In genomic region chrX:106612403-106612789, GRCh38 we compare ENCODE assay signal across 9 cellular contexts. TPM values are rescaled to one million over a fixed set of nuclear protein-coding genes. Genes with fewer than 3 reads are reported as not detected.
DNase-seq lines count a peak whose midpoint lies in the region; ATAC-seq and TF ChIP-seq lines count a peak whose summit lies in the region.
"Had no signal": no experiment of that assay in that cellular context is flagged by ENCODE, and none has a peak within 500 bp of the region (broad histone marks: within the 10 kb centered on the region; RNA-seq: fewer than 3 reads in every experiment).

No MANE protein-coding gene starts in this region.

- TF ChIP-seq RAD21 in SK-N-SH (IDR thresholded peaks at IDR 0.05; ENCODE audit: low read length), result no peak

- no peak overlapping the region for H3K9ac ChIP-seq in SK-N-SH

- H3F3A ChIP-seq in SK-N-SH (replicated peaks; ENCODE audit: insufficient read depth), result no peaks in the 10 kb centered on the region

- H3K27me3 ChIP-seq in SK-N-SH (ENCODE audit: insufficient read depth) (peaks cover 47% of the 10 kb centered on the region; the same call in 1 of the 2 replicates), Panc1 (ENCODE audit: control insufficient read depth, insufficient read depth, low read length) (no peaks in the 10 kb centered on the region; the same call in 1 of the 2 replicates), osteoblast (ENCODE audit: insufficient read depth, low read length) (peaks cover 17% of the 10 kb centered on the region)

- H3K4me3 ChIP-seq in SK-N-SH (ENCODE audit: low read depth in 2 of 2, low read length in 1 of 2) (no peak overlapping the region), Panc1 (ENCODE audit: low read depth in 2 of 2, low read length in 2 of 2) (peak overlapping the region; percentile 70 to 91), osteoblast (ENCODE audit: insufficient read depth, low read length) (peak overlapping the region; percentile 70)

- no peaks in the 10 kb centered on the region for H3K9me3 ChIP-seq in SK-N-SH
- no peaks in the 10 kb centered on the region for H3K9me3 ChIP-seq in Panc1 (ENCODE audit: control insufficient read depth, insufficient read depth, low read depth, low read length)
- H3K9me3 ChIP-seq in osteoblast (ENCODE audit: low read depth, low read length), result no peaks in the 10 kb centered on the region

- H3K79me2 ChIP-seq in SK-N-SH (ENCODE audit: insufficient read depth) (no peaks in the 10 kb centered on the region), osteoblast (ENCODE audit: insufficient read depth, low read length) (no peaks in the 10 kb centered on the region)

- intact Hi-C loops in Panc1 (cut with micrococcal nuclease; ENCODE audit: unreplicated experiment), result loop anchor here (5.0 kb wide), 1 partner anchor 180 kb away; no protein-coding TSS in a partner anchor

- H3K4me1 ChIP-seq in SK-N-SH (ENCODE audit: control insufficient read depth in 1 of 2, insufficient read depth in 2 of 2, low read depth in 1 of 2, low read length in 1 of 2) (peaks cover 0 to 4% of the 10 kb centered on the region in 2 experiments; a peak in 1 of 4 replicates), Panc1 (ENCODE audit: control insufficient read depth, insufficient read depth, low read length) (peaks cover 3% of the 10 kb centered on the region), osteoblast (ENCODE audit: insufficient read depth, low read length) (no peaks in the 10 kb centered on the region)

- POLR2A ChIA-PET in SK-N-SH (lab: Yijun Ruan, JAX) (no interaction called here), Panc1 (lab: Charles Lee) (no interaction called here)

- H3K9me2 ChIP-seq in SK-N-SH, result no peaks in the 10 kb centered on the region

- peak overlapping the region; percentile 88; the same call in 1 of the 2 replicates for H2AFZ ChIP-seq in SK-N-SH (ENCODE audit: low read depth)
- H2AFZ ChIP-seq in osteoblast (ENCODE audit: low read length), result peak overlapping the region; percentile 82

- ATAC-seq in SK-N-SH treated with all-trans-retinoic acid at 6 μM for 48 hours (no peak), HG02678 (IDR thresholded peaks at IDR 0.05; ENCODE audit: unreplicated experiment) (peak; percentile 21), Panc1 (peak; percentile 79)

- no peak overlapping the region for H3K27ac ChIP-seq in SK-N-SH (ENCODE audit: low read depth in 2 of 2, low read length in 1 of 2)
- H3K27ac ChIP-seq in Panc1 (ENCODE audit: low read length), result peak overlapping the region; percentile 53
- H3K27ac ChIP-seq in osteoblast (ENCODE audit: low read depth, low read length), result no peak overlapping the region

- H4K20me1 ChIP-seq in SK-N-SH (ENCODE audit: insufficient read depth) (no peaks in the 10 kb centered on the region), osteoblast (ENCODE audit: insufficient read depth, low read length) (no peaks in the 10 kb centered on the region)

- H3K4me2 ChIP-seq in SK-N-SH, result peak overlapping the region; percentile 79; the same call in 1 of the 2 replicates
- H3K4me2 ChIP-seq in osteoblast (ENCODE audit: insufficient read depth, low read length), result peak overlapping the region; percentile 78

- in situ Hi-C loops in Panc1 (cut with HindIII; ENCODE audit: low pct_unique_long_range_greater_than_20kb, low sequenced_read_pairs), result no loop called here

- DNase-seq in SK-N-SH, result no peak
- DNase-seq in Panc1 (ENCODE audit: low read depth, low spot score), result no peak
- DNase-seq in fibroblast of peridontal ligament (ENCODE audit: extremely low read depth), result peak; percentile 9
- no peak for DNase-seq in osteoblast (ENCODE audit: insufficient read length, low spot score, missing footprints)
- no peak for DNase-seq in midbrain (lab: John Stamatoyannopoulos, UW)
- no peak for DNase-seq in activated CD8-positive, alpha-beta memory T cell treated with anti-CD3 and anti-CD28 coated beads for 24 hours

- no peak for TF ChIP-seq CTCF in SK-N-SH (IDR thresholded peaks at IDR 0.05)
- TF ChIP-seq CTCF in Panc1 (IDR thresholded peaks at IDR 0.05), result no peak
- TF ChIP-seq CTCF in osteoblast (IDR thresholded peaks at IDR 0.05; ENCODE audit: extremely low read depth, low read depth, low read length), result no peak

- TF ChIP-seq EP300 in SK-N-SH (IDR thresholded peaks at IDR 0.05; ENCODE audit: borderline replicate concordance in 1 of 2, low read depth in 1 of 2, low read length in 1 of 2), result no peak

- BruUV-seq in Panc1 (replicated peaks; lab: Mats Ljungman, UMichigan), result no TSS peak

- CTCF ChIA-PET in SK-N-SH (lab: Yijun Ruan, JAX), result no interaction called here
- CTCF ChIA-PET in Panc1 (lab: Charles Lee), result no interaction called here

- no peaks in the 10 kb centered on the region for H3K36me3 ChIP-seq in SK-N-SH (replicated peaks in 1 of 2; ENCODE audit: control insufficient read depth in 1 of 2, insufficient read depth in 2 of 2, low read length in 1 of 2)
- H3K36me3 ChIP-seq in Panc1 (ENCODE audit: control insufficient read depth, insufficient read depth, low read length), result no peaks in the 10 kb centered on the region
- H3K36me3 ChIP-seq in osteoblast (ENCODE audit: insufficient read depth, low read length), result no peaks in the 10 kb centered on the region

- 8% methylated on average over 10 of the region's 10 CpGs for WGBS in SK-N-SH (ENCODE audit: low lambda C conversion rate)

TF ChIP-seq in SK-N-SH, 30 proteins besides CTCF, POLR2A, EP300 and RAD21 (continues in another document):
- no peak for TF ChIP-seq MEF2A (IDR thresholded peaks at IDR 0.05; ENCODE audit: borderline replicate concordance, low read depth)
- no peak for TF ChIP-seq USF2 (IDR thresholded peaks at IDR 0.05; ENCODE audit: borderline replicate concordance, low read depth, low read length)
- TF ChIP-seq JUND (IDR thresholded peaks at IDR 0.05), result no peak
- no peak for TF ChIP-seq RXRA (IDR thresholded peaks at IDR 0.05; ENCODE audit: borderline replicate concordance, low read depth)
- TF ChIP-seq TCF12 (IDR thresholded peaks at IDR 0.05), result no peak
- TF ChIP-seq NRF1 (IDR thresholded peaks at IDR 0.05; ENCODE audit: low read depth, low read length), result no peak
- no peak for TF ChIP-seq TAF1 (IDR thresholded peaks at IDR 0.05; ENCODE audit: borderline replicate concordance, low read depth, low read length)
- no peak for TF ChIP-seq PBX3 (IDR thresholded peaks at IDR 0.05)
- TF ChIP-seq ELF1 (IDR thresholded peaks at IDR 0.05), result no peak
- TF ChIP-seq FOXM1 (IDR thresholded peaks at IDR 0.05; ENCODE audit: low read depth), result no peak
- no peak for TF ChIP-seq FOXJ3 (CRISPR knock-in tag; IDR thresholded peaks at IDR 0.05)
- TF ChIP-seq SMC3 (IDR thresholded peaks at IDR 0.05; ENCODE audit: low read depth, low read length), result no peak
- TF ChIP-seq CHD2 (IDR thresholded peaks at IDR 0.05; ENCODE audit: low read length, partially characterized antibody), result no peak

TF ChIP-seq in SK-N-SH treated with all-trans-retinoic acid at 6 μM for 48 hours, 23 proteins besides CTCF, POLR2A, EP300 and RAD21 (continues in another document):
- no peak for TF ChIP-seq PPARA (CRISPR knock-in tag; IDR thresholded peaks at IDR 0.05; ENCODE audit: borderline replicate concordance)
- TF ChIP-seq ZNF70 (CRISPR knock-in tag; IDR thresholded peaks at IDR 0.05), result no peak
- no peak for TF ChIP-seq TSHZ2 (CRISPR knock-in tag; IDR thresholded peaks at IDR 0.05)
- TF ChIP-seq CREB5 (CRISPR knock-in tag; IDR thresholded peaks at IDR 0.05; ENCODE audit: low read depth), result no peak
- TF ChIP-seq ZFP3 (CRISPR knock-in tag; IDR thresholded peaks at IDR 0.05), result no peak
- TF ChIP-seq ZNF8 (CRISPR knock-in tag; IDR thresholded peaks at IDR 0.05), result no peak
- TF ChIP-seq TOX (CRISPR knock-in tag; IDR thresholded peaks at IDR 0.05; ENCODE audit: borderline replicate concordance), result no peak
- no peak for TF ChIP-seq GLIS3 (CRISPR knock-in tag; IDR thresholded peaks at IDR 0.05)
- no peak for TF ChIP-seq ZNF565 (CRISPR knock-in tag; conservative IDR thresholded peaks at IDR 0.05; ENCODE audit: low read depth)
- TF ChIP-seq ZC3H10 (CRISPR knock-in tag; IDR thresholded peaks at IDR 0.05), result no peak

RNA-seq across cellular contexts. Expression of gene RADX, which starts 0.6 kb away (rescaled TPM):
- not detected in 2 replicates for polyA plus RNA-seq in SK-N-SH (2012; rRNA removed)
- polyA plus RNA-seq in SK-N-SH (2012; cell fraction: cytosol; rRNA removed), result not detected in 2 replicates
- polyA plus RNA-seq in SK-N-SH (2012; cell fraction: nucleus; rRNA removed), result not detected in 2 replicates
- total RNA-seq in Panc1 (2021; ENCODE audit: unreplicated experiment) (5.2 TPM), osteoblast (1.2 and 1.4 TPM in 2 replicates)
- polyA plus RNA-seq in Panc1 (2012; ENCODE audit: insufficient read length), result 0.71 TPM
- total RNA-seq: Daoy had no signal

Comparison
In these comparisons a context has a peak if more than half of its experiments do, and no peak if none do; other contexts are left out.
1. H3K4me3 ChIP-seq: peak in Panc1 (2 of 2) and osteoblast (single experiment); none in SK-N-SH (0 of 2).